In genomic region chr3:10188798-10189556, GRCh38 we compare ENCODE assay signal across 10 cellular contexts. TPM values are rescaled to one million over a fixed set of nuclear protein-coding genes. Genes with fewer than 3 reads are reported as not detected.
DNase-seq lines count a peak whose midpoint lies in the region; ATAC-seq and TF ChIP-seq lines count a peak whose summit lies in the region.
"Had no signal": no experiment of that assay in that cellular context is flagged by ENCODE, and none has a peak within 500 bp of the region (broad histone marks: within the 10 kb centered on the region; RNA-seq: fewer than 3 reads in every experiment).

No MANE protein-coding gene starts in this region.

- 73 to 77% methylated on average over 12 of the region's 12 CpGs for WGBS in GM23248 (ENCODE audit: low coverage in 1 of 2, low lambda C conversion rate in 2 of 2, missing lambda C conversion rate in 2 of 2), 2 experiments
- 63 to 65% methylated on average over 12 of the region's 12 CpGs for WGBS in esophagus squamous epithelium, 2 donors
- 53 to 66% (median 62%) methylated on average over 12 of the region's 12 CpGs for WGBS in spleen, 5 donors

- intact Hi-C loops in esophagus squamous epithelium (cut with DNase I) = no loop called here
- intact Hi-C loops in spleen (cut with DNase I; ENCODE audit: low total_unique reads) = no loop called here

- no peaks in the 10 kb centered on the region for H4K20me1 ChIP-seq in GM23248 (ENCODE audit: insufficient read depth)

- peak overlapping the region; percentile 36 for H3K4me2 ChIP-seq in GM23248 (ENCODE audit: unreplicated experiment)

- H3K27me3 ChIP-seq in GM23248 (replicated peaks; ENCODE audit: insufficient read depth) (no peaks in the 10 kb centered on the region), esophagus squamous epithelium (no peaks in the 10 kb centered on the region), spleen (replicated peaks in 1 of 7) (no peaks in the 10 kb centered on the region)

- no peak overlapping the region for H2AFZ ChIP-seq in GM23248

- TF ChIP-seq POLR2A in esophagus squamous epithelium (IDR thresholded peaks at IDR 0.05) (no peak), spleen (IDR thresholded peaks at IDR 0.05) (no peak)

- H3K9me3 ChIP-seq in GM23248 (ENCODE audit: low read depth) = no peaks in the 10 kb centered on the region
- no peaks in the 10 kb centered on the region for H3K9me3 ChIP-seq in esophagus squamous epithelium
- no peaks in the 10 kb centered on the region for H3K9me3 ChIP-seq in spleen

- peaks cover 34% of the 10 kb centered on the region for H3F3A ChIP-seq in GM23248 (ENCODE audit: insufficient read depth)

- no peak overlapping the region for H3K4me3 ChIP-seq in GM23248
- H3K4me3 ChIP-seq in esophagus squamous epithelium = peak overlapping the region in 2 of 4 donors; percentile 2 to 41
- H3K4me3 ChIP-seq in spleen = peak overlapping the region in 1 of 8 donors; percentile 14

- peaks cover 32% of the 10 kb centered on the region for H3K4me1 ChIP-seq in GM23248 (ENCODE audit: insufficient read depth)
- H3K4me1 ChIP-seq in esophagus squamous epithelium = peaks cover 53 to 86% (median 82%) of the 10 kb centered on the region in 3 donors
- peaks cover 57 to 91% (median 84%) of the 10 kb centered on the region in 6 donors for H3K4me1 ChIP-seq in spleen

- H3K79me2 ChIP-seq in GM23248 (ENCODE audit: insufficient read depth) = no peaks in the 10 kb centered on the region

- ATAC-seq in HG02938 (IDR thresholded peaks at IDR 0.05; ENCODE audit: unreplicated experiment) (no peak), GM18861 (IDR thresholded peaks at IDR 0.05; ENCODE audit: unreplicated experiment) (no peak), GM21576 (IDR thresholded peaks at IDR 0.05; ENCODE audit: unreplicated experiment) (no peak)

- in situ Hi-C loops in GM23248 (cut with MboI) = no loop called here

- H3K9ac ChIP-seq in GM23248 = no peak overlapping the region

- DNase-seq in GM23248 (no peak), esophagus squamous epithelium (lab: John Stamatoyannopoulos, UW) (no peak), spleen (no peak), occipital lobe (lab: John Stamatoyannopoulos, UW) (no peak)
- DNase-seq: amniotic stem cell, nephron progenitor cell had no signal

- H3K36me3 ChIP-seq in GM23248 (ENCODE audit: low read depth) = no peaks in the 10 kb centered on the region
- peaks cover 0 to 5% (median 0%) of the 10 kb centered on the region in 3 donors for H3K36me3 ChIP-seq in esophagus squamous epithelium
- H3K36me3 ChIP-seq in spleen = peaks cover 0 to 9% (median 2%) of the 10 kb centered on the region in 6 donors

- no peaks in the 10 kb centered on the region for H3K9me2 ChIP-seq in GM23248 (ENCODE audit: insufficient read depth)

- TF ChIP-seq CTCF in VCaP (conservative IDR thresholded peaks at IDR 0.05) = no peak
- TF ChIP-seq CTCF in esophagus squamous epithelium (IDR thresholded peaks at IDR 0.05) = no peak
- TF ChIP-seq CTCF in spleen (IDR thresholded peaks at IDR 0.05 in 8 of 11, conservative IDR thresholded peaks at IDR 0.05 in 3 of 11) = peak in 1 of 11 experiments; percentile 7

- H3K27ac ChIP-seq in GM23248 = 0 out of 2 replicates have a peak overlapping the region, but pooled peaks have one; percentile 21
- H3K27ac ChIP-seq in VCaP = peak overlapping the region; percentile 22
- H3K27ac ChIP-seq in esophagus squamous epithelium = peak overlapping the region; percentile 84 to 97 (median 92)
- peak overlapping the region; percentile 54 to 87 (median 84) for H3K27ac ChIP-seq in spleen

RNA-seq across cellular contexts. Expression of gene IRAK2, which starts 24.3 kb away (rescaled TPM):
- total RNA-seq in GM23248 (2014; rRNA removed; shearing (Covaris generic)) = 0.89 and 2.1 TPM in 2 replicates
- polyA plus RNA-seq in GM23248 (2016; fragmentation: Nextera tagmentation; extraction: Ambion mirVana) (1.1 TPM in 2 replicates), spleen (1 to 10 TPM; 1.4 to 3.4 (median 2.7) TPM)
- total RNA-seq in esophagus squamous epithelium (10 to 100 TPM in 2 of 4 donors, 1 to 10 TPM in 2; 4.4 to 23.3 (median 9.6) TPM), spleen (10 to 100 TPM in 3 of 7 donors, 1 to 10 TPM in 4; 4.8 to 11.8 (median 9.4) TPM), occipital lobe (3.7 TPM)

RNA-seq across cellular contexts. Expression of gene VHL, which starts 47.4 kb away (rescaled TPM):
- total RNA-seq in GM23248 (2014; rRNA removed; shearing (Covaris generic)) = 35.2 and 42.7 TPM in 2 replicates
- 16.2 and 17.7 TPM in 2 replicates for polyA plus RNA-seq in GM23248 (2016; fragmentation: Nextera tagmentation; extraction: Ambion mirVana)
- total RNA-seq in esophagus squamous epithelium = 10 to 100 TPM; 30.4 to 38.7 (median 34.4) TPM
- total RNA-seq in spleen = 10 to 100 TPM; 53.9 to 75.9 (median 64.6) TPM
- 10 to 100 TPM; 44.3 to 70.1 (median 46.5) TPM for polyA plus RNA-seq in spleen
- 112 TPM for total RNA-seq in occipital lobe

RNA-seq across cellular contexts. Expression of gene TATDN2, which starts 59.3 kb away (rescaled TPM):
- 8.4 and 10.1 TPM in 2 replicates for total RNA-seq in GM23248 (2014; rRNA removed; shearing (Covaris generic))
- 4.6 and 4.9 TPM in 2 replicates for polyA plus RNA-seq in GM23248 (2016; fragmentation: Nextera tagmentation; extraction: Ambion mirVana)
- 10 to 100 TPM; 12.6 to 20.6 (median 17.1) TPM for total RNA-seq in esophagus squamous epithelium
- total RNA-seq in spleen = 10 to 100 TPM; 32.8 to 56.1 (median 48.6) TPM
- 10 to 100 TPM; 15.4 to 20.4 (median 16.2) TPM for polyA plus RNA-seq in spleen
- 21.1 TPM for total RNA-seq in occipital lobe

Comparison
In these comparisons a context has a peak if more than half of its experiments do, and no peak if none do; other contexts are left out.
1. H3K27ac ChIP-seq: peak in every context shown above with its lines; median percentile 92 in esophagus squamous epithelium; 84 in spleen; 22 in VCaP; 21 in GM23248.